ENCODE assay signal across 23 cellular contexts in the genomic region with DNA sequence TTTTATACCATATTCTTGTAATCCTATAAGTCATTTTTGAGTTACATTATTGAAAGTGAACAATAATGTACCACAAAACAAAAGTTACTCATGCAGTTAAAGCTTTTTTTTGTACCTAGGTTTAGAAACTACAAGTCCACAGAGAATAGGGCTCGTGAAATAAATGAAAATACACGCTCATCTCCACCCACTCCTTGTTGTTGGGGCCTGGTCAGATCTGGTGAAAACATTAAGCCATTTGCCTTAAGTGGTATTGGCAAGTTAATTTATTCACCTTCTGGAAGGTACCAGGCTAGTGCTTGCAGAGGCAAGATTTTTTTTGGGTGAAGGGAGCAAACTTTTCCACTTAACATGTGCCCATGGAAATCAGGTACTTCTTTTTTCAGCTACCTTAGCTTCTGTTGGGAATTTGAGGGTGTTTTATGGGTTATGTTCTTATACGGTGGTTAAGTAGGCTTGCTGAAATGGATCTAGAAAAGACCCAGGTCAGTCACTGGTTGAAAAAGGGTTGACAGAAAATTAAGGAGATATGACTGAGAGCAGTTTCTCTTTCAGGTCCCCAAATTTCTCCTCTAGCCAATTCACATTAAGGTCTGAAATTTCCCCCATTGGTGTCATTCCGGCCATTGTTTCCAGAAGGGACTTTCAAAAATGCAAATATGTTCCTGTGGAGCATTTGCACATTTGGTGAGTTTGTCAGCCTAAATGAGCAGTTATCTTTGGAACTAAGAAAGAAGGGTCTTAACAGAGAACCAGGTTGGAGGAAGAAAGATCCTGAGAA.
A peak's percentile ranks its signal among the peaks of the same experiment; 100 is the strongest.
DNase-seq lines count a peak whose midpoint lies in the region; ATAC-seq, FAIRE-seq and TF ChIP-seq lines count a peak whose summit lies in the region.
"Had no signal": no experiment of that assay in that cellular context is flagged by ENCODE, and none has a peak within 500 bp of the region (broad histone marks: within the 10 kb centered on the region; RNA-seq: fewer than 3 reads in every experiment).

No MANE protein-coding gene starts in this region.

- H3K27ac ChIP-seq in OCI-LY1 (ENCODE audit: low read depth, low read length, poor library complexity, severe bottlenecking): no peak overlapping the region
- H3K27ac ChIP-seq: Peyer's patch had no signal

- no peaks in the 10 kb centered on the region for H3K36me3 Mint-ChIP-seq in naive B cell
- H3K36me3 Mint-ChIP-seq: T-cell had no signal

- no peaks in the 10 kb centered on the region for H3K9me2 ChIP-seq in OCI-LY1 (ENCODE audit: low read depth, low read length)

- H3K4me2 ChIP-seq in OCI-LY1 (ENCODE audit: low read length): no peak overlapping the region
- H3K4me2 ChIP-seq: GM23338 had no signal

- no peaks in the 10 kb centered on the region for H3K27me3 Mint-ChIP-seq in naive B cell
- H3K27me3 Mint-ChIP-seq: CD8-positive, alpha-beta memory T cell had no signal

- FAIRE-seq in GM12891 (lab: Jason Lieb, UNC) (no peak), GM19239 (lab: Jason Lieb, UNC) (peak; percentile 55)

- H3K4me1 ChIP-seq in OCI-LY1 (ENCODE audit: insufficient read depth, low read length, severe bottlenecking): peaks cover 23% of the 10 kb centered on the region

- H3K9ac ChIP-seq in OCI-LY1 (ENCODE audit: low read length): no peak overlapping the region

- no peaks in the 10 kb centered on the region for H3K36me3 ChIP-seq in OCI-LY1 (ENCODE audit: insufficient read depth, low read length)
- H3K36me3 ChIP-seq: HAP-1, Peyer's patch had no signal

- no peak overlapping the region for H3K4me3 ChIP-seq in OCI-LY1 (ENCODE audit: low read depth, low read length, poor library complexity, severe bottlenecking)
- H3K4me3 ChIP-seq: GM23338, HAP-1, Peyer's patch had no signal

- DNase-seq in GM12891 (ENCODE audit: insufficient read length, low spot score) (no peak), GM19239 (ENCODE audit: insufficient read length, low spot score) (no peak), naive B cell (no peak), CD1c-positive myeloid dendritic cell (ENCODE audit: extremely low spot score) (no peak), NCI-H2107 (lab: John Stamatoyannopoulos, UW) (no peak), SK-N-DZ (ENCODE audit: low spot score) (no peak)
- DNase-seq: C1 segment of cervical spinal cord; Calu3; CD8-positive, alpha-beta memory T cell; GDM1; Karpas-422; NCI-H1436; NCI-H187 treated with DMSO at 0.1 percent for 48 hours; NCI-H2227 treated with DMSO at 0.1 percent for 48 hours; NCI-H510A; NCI-H748 treated with DMSO at 0.1 percent for 48 hours; Peyer's patch; T-cell had no signal

- no peaks in the 10 kb centered on the region for H4K20me1 ChIP-seq in OCI-LY1 (ENCODE audit: insufficient read depth, low read length)

- peak; percentile 48 to 65 for ATAC-seq in naive B cell (ENCODE audit: low read depth in 2 of 2)
- ATAC-seq in GM19324 (IDR thresholded peaks at IDR 0.05; ENCODE audit: low FRiP score, unreplicated experiment): no peak
- ATAC-seq: GM23338, T-cell had no signal

- TF ChIP-seq CTCF in OCI-LY1 (IDR thresholded peaks at IDR 0.05; ENCODE audit: low read length): no peak

- TF ChIP-seq POLR2A in GM12891 (IDR thresholded peaks at IDR 0.05; ENCODE audit: low read depth, low read length): no peak

- H3K27me3 ChIP-seq in OCI-LY1 (ENCODE audit: insufficient read depth, low read length): no peaks in the 10 kb centered on the region
- H3K27me3 ChIP-seq: Peyer's patch had no signal

- H3K27ac Mint-ChIP-seq in naive B cell: peak overlapping the region in 3 of 6 donors; percentile 23 to 34 (median 33)
- H3K27ac Mint-ChIP-seq: CD8-positive, alpha-beta memory T cell; GM23338; T-cell; T-helper 2 cell treated with Interferon-gamma antibody and Interleukin-4, amounts not matched to agents 5 μg/mL and 100 μg/mL, for 36 hours had no signal

- H3K4me1 Mint-ChIP-seq in naive B cell: peaks cover 12 to 13% (median 12%) of the 10 kb centered on the region in 3 donors

- 0 out of 2 replicates have a peak overlapping the region, but pooled peaks have one; percentile 15 for H2AFZ ChIP-seq in OCI-LY1 (ENCODE audit: low read length)
- H2AFZ ChIP-seq: GM23338 had no signal

- H3K4me3 Mint-ChIP-seq in naive B cell: peak overlapping the region in 3 of 8 donors; percentile 5 to 43 (median 8)
- H3K4me3 Mint-ChIP-seq: CD8-positive, alpha-beta memory T cell; GM23338; T-cell; T-helper 2 cell treated with Interferon-gamma antibody and Interleukin-4, amounts not matched to agents 5 μg/mL and 100 μg/mL, for 36 hours had no signal

- H3K79me2 ChIP-seq in OCI-LY1 (ENCODE audit: insufficient read depth, low read length): no peaks in the 10 kb centered on the region

- no peaks in the 10 kb centered on the region for H3K9me3 ChIP-seq in OCI-LY1 (ENCODE audit: low read length)
- H3K9me3 ChIP-seq: HAP-1, Peyer's patch had no signal

- no peaks in the 10 kb centered on the region; the same call in 1 of the 2 replicates for H3F3A ChIP-seq in OCI-LY1 (ENCODE audit: insufficient read depth, low read length)

- H3K9me3 Mint-ChIP-seq in naive B cell: peaks cover 0 to 4% (median 0%) of the 10 kb centered on the region in 7 donors
- H3K9me3 Mint-ChIP-seq: CD8-positive, alpha-beta memory T cell; GM23338; T-cell had no signal

TF ChIP-seq in GM12891, 5 proteins besides CTCF, POLR2A, EP300 and RAD21:
- no peak for TF ChIP-seq PAX5 (IDR thresholded peaks at IDR 0.05; ENCODE audit: insufficient read depth, low read length, severe bottlenecking)
- peak; percentile 29; the same call in 1 of the 2 replicates for TF ChIP-seq SPI1 (IDR thresholded peaks at IDR 0.05; ENCODE audit: low read depth, low read length)
- TF ChIP-seq POU2F2 (IDR thresholded peaks at IDR 0.05; ENCODE audit: low read depth, low read length): peak; percentile 40; the same call in 1 of the 2 replicates
TF ChIP-seq in GM12891: peak in this region for 2.
